In the genomic region with DNA sequence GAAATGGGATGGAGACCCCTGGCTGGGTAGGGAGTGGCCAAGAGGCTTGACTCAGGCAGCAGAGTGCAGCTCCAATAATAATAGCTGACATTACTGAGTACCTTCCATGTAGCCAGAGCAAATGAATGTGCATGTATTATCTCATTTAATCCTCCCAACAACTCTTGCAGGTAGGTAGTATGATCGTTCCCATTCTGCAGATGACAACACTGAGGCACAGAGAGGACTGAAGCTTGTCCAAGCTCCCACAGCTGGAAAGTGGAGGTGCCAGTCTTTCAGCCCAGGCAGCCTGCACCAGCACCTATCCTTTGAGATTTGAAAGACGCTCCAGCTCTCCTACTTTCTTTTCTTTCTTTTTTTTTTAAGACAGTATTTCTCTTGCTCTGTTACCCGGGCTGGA, we compare ENCODE assay signal across 11 cellular contexts.
"Had no signal": no experiment of that assay in that cellular context is flagged by ENCODE, and none has a peak within 500 bp of the region (broad histone marks: within the 10 kb centered on the region; RNA-seq: fewer than 3 reads in every experiment).

No MANE protein-coding gene starts in this region.

- DNase-seq: GM23248, GOT3, H7, H9, HCEC 1CT, HFFc6 had no signal

- H2AFZ ChIP-seq: GM23248, GM23338 had no signal

- H3K27ac ChIP-seq: GM23248 had no signal

- H3K4me2 ChIP-seq: GM23338 had no signal

- H3K36me3 ChIP-seq: HAP-1 had no signal

- H3K4me3 ChIP-seq: GM23248, GM23338, HAP-1 had no signal

- FAIRE-seq: H1, H54 had no signal

- H3K4me1 ChIP-seq: HAP-1 had no signal

- H3K9me3 ChIP-seq: HAP-1 had no signal

- ATAC-seq: GM23338, HCT116 had no signal

- H3K9ac ChIP-seq: GM23248 had no signal
